25 cellular contexts compared by ENCODE assay signal in genomic region chr6:24415753-24416152, GRCh38. TPM values are rescaled to one million over a fixed set of nuclear protein-coding genes. Genes with fewer than 3 reads are reported as not detected.
DNase-seq lines count a peak whose midpoint lies in the region; ATAC-seq and TF ChIP-seq lines count a peak whose summit lies in the region.
"Had no signal": no experiment of that assay in that cellular context is flagged by ENCODE, and none has a peak within 500 bp of the region (broad histone marks: within the 10 kb centered on the region; RNA-seq: fewer than 3 reads in every experiment).

No MANE protein-coding gene starts in this region.

- TF ChIP-seq CTCF in tibial nerve (IDR thresholded peaks at IDR 0.05) (no peak), Calu3 (IDR thresholded peaks at IDR 0.05; ENCODE audit: unreplicated experiment) (no peak)

- no peaks in the 10 kb centered on the region for H3K4me1 Mint-ChIP-seq in stimulated activated memory B cell treated with anti-CD40 and anti-IgM and Interleukin-4, amounts not matched to agents 10 μg/mL and 1 μg/mL and 100 μg/mL, for 72 hours
- H3K4me1 Mint-ChIP-seq in Calu3 (ENCODE audit: low read depth, unreplicated experiment): no peaks in the 10 kb centered on the region
- H3K4me1 Mint-ChIP-seq: GM23338, neural crest cell had no signal

- H3K27ac ChIP-seq in tibial nerve: no peak overlapping the region
- H3K27ac ChIP-seq: hepatocyte, upper lobe of left lung had no signal

- H3K4me1 ChIP-seq in tibial nerve: no peaks in the 10 kb centered on the region
- H3K4me1 ChIP-seq: upper lobe of left lung had no signal

- H3K9me3 Mint-ChIP-seq in stimulated activated memory B cell treated with anti-CD40 and anti-IgM and Interleukin-4, amounts not matched to agents 10 μg/mL and 1 μg/mL and 100 μg/mL, for 72 hours: no peaks in the 10 kb centered on the region
- H3K9me3 Mint-ChIP-seq in Calu3 (ENCODE audit: low read depth, unreplicated experiment): no peaks in the 10 kb centered on the region
- H3K9me3 Mint-ChIP-seq: GM23338, neural crest cell had no signal

- CTCF ChIA-PET in Calu3 (lab: Charles Lee): no interaction called here

- H3K9me3 ChIP-seq in tibial nerve: no peaks in the 10 kb centered on the region
- H3K9me3 ChIP-seq: upper lobe of left lung had no signal

- BruUV-seq in Calu3 (replicated peaks; lab: Mats Ljungman, UMichigan): no TSS peak

- H3K36me3 Mint-ChIP-seq in stimulated activated memory B cell treated with anti-CD40 and anti-IgM and Interleukin-4, amounts not matched to agents 10 μg/mL and 1 μg/mL and 100 μg/mL, for 72 hours: peaks cover 58% of the 10 kb centered on the region
- peaks cover 31% of the 10 kb centered on the region for H3K36me3 Mint-ChIP-seq in Calu3 (ENCODE audit: insufficient read depth, unreplicated experiment)

- TF ChIP-seq EP300 in tibial nerve (IDR thresholded peaks at IDR 0.05): no peak

- ATAC-seq in GM18909 (IDR thresholded peaks at IDR 0.05; ENCODE audit: poor library complexity, unreplicated experiment) (peak; percentile 89), GM21576 (IDR thresholded peaks at IDR 0.05; ENCODE audit: unreplicated experiment) (peak; percentile 76), HG03060 (IDR thresholded peaks at IDR 0.05; ENCODE audit: low read depth, unreplicated experiment) (peak; percentile 54)
- ATAC-seq in stimulated activated memory B cell treated with anti-CD40 and anti-IgM and Interleukin-4, amounts not matched to agents 10 μg/mL and 1 μg/mL and 100 μg/mL, for 72 hours: peak; percentile 70
- ATAC-seq: GM23338 had no signal

- no peak overlapping the region for H3K4me3 ChIP-seq in tibial nerve
- H3K4me3 ChIP-seq: GM23338, hepatocyte, upper lobe of left lung had no signal

- H3K27me3 Mint-ChIP-seq in stimulated activated memory B cell treated with anti-CD40 and anti-IgM and Interleukin-4, amounts not matched to agents 10 μg/mL and 1 μg/mL and 100 μg/mL, for 72 hours: no peaks in the 10 kb centered on the region
- no peaks in the 10 kb centered on the region for H3K27me3 Mint-ChIP-seq in Calu3 (ENCODE audit: unreplicated experiment)
- H3K27me3 Mint-ChIP-seq: B cell had no signal

- no peak overlapping the region for H3K4me3 Mint-ChIP-seq in stimulated activated memory B cell treated with anti-CD40 and anti-IgM and Interleukin-4, amounts not matched to agents 10 μg/mL and 1 μg/mL and 100 μg/mL, for 72 hours
- no peak overlapping the region for H3K4me3 Mint-ChIP-seq in Calu3 (ENCODE audit: low read depth, unreplicated experiment)
- H3K4me3 Mint-ChIP-seq: B cell, GM23338, neural crest cell had no signal

- DNase-seq in tibial nerve (ENCODE audit: low spot score in 2 of 2) (no peak), Calu3 (no peak), GM19238 (ENCODE audit: insufficient read length, low spot score) (no peak), NCI-H82 (lab: John Stamatoyannopoulos, UW) (no peak)
- DNase-seq: activated CD4-positive, CD25-positive, alpha-beta regulatory T cell treated with anti-CD3 and anti-CD28 coated beads, Interleukin-2, amount 50 U/mL, for 72 hours; activated gamma-delta T cell; aorta; GF-D8; kidney; NCI-H1436 treated with DMSO at 0.1 percent for 48 hours; NCI-H446; stimulated activated CD4-positive, alpha-beta T cell treated with anti-CD3 and anti-CD28 coated beads, Interleukin-12 subunit alpha, Interleukin-12 subunit beta, amount 100 ng/mL, for 4 hours; stimulated activated naive CD4-positive, alpha-beta T cell; upper lobe of left lung had no signal

- TF ChIP-seq POLR2A in tibial nerve (IDR thresholded peaks at IDR 0.05): no peak

- H3K36me3 ChIP-seq in tibial nerve: peaks cover 2 to 92% (median 39%) of the 10 kb centered on the region in 3 donors

- no peak overlapping the region for H3K27ac Mint-ChIP-seq in stimulated activated memory B cell treated with anti-CD40 and anti-IgM and Interleukin-4, amounts not matched to agents 10 μg/mL and 1 μg/mL and 100 μg/mL, for 72 hours
- H3K27ac Mint-ChIP-seq in Calu3 (ENCODE audit: unreplicated experiment): no peak overlapping the region
- H3K27ac Mint-ChIP-seq: B cell, GM23338 had no signal

- no peaks in the 10 kb centered on the region for H3K27me3 ChIP-seq in tibial nerve
- H3K27me3 ChIP-seq: hepatocyte, upper lobe of left lung had no signal

- intact Hi-C loops in Calu3 (cut with micrococcal nuclease; ENCODE audit: unreplicated experiment): no loop called here

- 93% methylated on average over 4 of the region's 4 CpGs for WGBS in tibial nerve, 2 donors

RNA-seq across cellular contexts. Expression of gene MRS2, which starts 13.0 kb away (rescaled TPM):
- total RNA-seq in tibial nerve: 10 to 100 TPM; 22.8 to 36.1 (median 27.5) TPM
- total RNA-seq in Calu3 (2022): 56.0 and 56.7 TPM in 2 replicates

RNA-seq across cellular contexts. Expression of gene DCDC2, which starts 57.9 kb away (rescaled TPM):
- total RNA-seq in tibial nerve: not detected
- 80.4 and 91.8 TPM in 2 replicates for total RNA-seq in Calu3 (2022)
- total RNA-seq: aorta; B cell; LHCN-M2; mesenteric fat pad; T-helper 2 cell treated with Interferon-gamma antibody and Interleukin-4, amounts not matched to agents 100 ng/mL and 5 ng/mL, for 36 hours had no signal

Comparison
In these comparisons a context has a peak if more than half of its experiments do, and no peak if none do; other contexts are left out.
1. RNA of gene DCDC2, which starts 57.9 kb away (total RNA-seq): 80.4 to 91.8 TPM in Calu3; not detected in tibial nerve; every median in the first group is over 10 times any median in the second.
2. Peak in every context shown above with its lines, with median percentiles within 50 percentile points of each other: ATAC-seq.